ENCODE assay signal across 9 cellular contexts in genomic region chr2:63078852-63079606, GRCh38. TPM values are rescaled to one million over a fixed set of nuclear protein-coding genes. Genes with fewer than 3 reads are reported as not detected.
DNase-seq lines count a peak whose midpoint lies in the region; ATAC-seq and TF ChIP-seq lines count a peak whose summit lies in the region.
"Had no signal": no experiment of that assay in that cellular context is flagged by ENCODE, and none has a peak within 500 bp of the region (broad histone marks: within the 10 kb centered on the region; RNA-seq: fewer than 3 reads in every experiment).

No MANE protein-coding gene starts in this region.

- H3K27ac ChIP-seq in cardiac muscle cell = no peak overlapping the region

- DNase-seq in cardiac muscle cell (ENCODE audit: low read depth in 1 of 2, low spot score in 1 of 2) = no peak
- no peak for DNase-seq in left ventricle myocardium superior
- no peak for DNase-seq in LNCaP clone FGC (ENCODE audit: low read depth)
- DNase-seq in chondrocyte (ENCODE audit: low spot score) = no peak
- no peak for DNase-seq in type B pancreatic cell (ENCODE audit: extremely low spot score, unreplicated experiment)
- DNase-seq in 8988T = no peak
- no peak for DNase-seq in NCI-H526 treated with DMSO at 0.1 percent for 48 hours (lab: John Stamatoyannopoulos, UW)

- H3K4me1 Mint-ChIP-seq in chondrocyte (ENCODE audit: low read depth) (no peaks in the 10 kb centered on the region), type B pancreatic cell (ENCODE audit: unreplicated experiment) (no peaks in the 10 kb centered on the region)

- ATAC-seq in left ventricle myocardium superior (no peak), HG03571 (IDR thresholded peaks at IDR 0.05; ENCODE audit: unreplicated experiment) (no peak)
- ATAC-seq: left colon had no signal

- H3K36me3 ChIP-seq in cardiac muscle cell = no peaks in the 10 kb centered on the region

- H3K4me3 ChIP-seq in cardiac muscle cell = no peak overlapping the region
- H3K4me3 ChIP-seq in LNCaP clone FGC (ENCODE audit: low read depth, low read length) = no peak overlapping the region

- H3K4me3 Mint-ChIP-seq in chondrocyte (ENCODE audit: unreplicated experiment) (no peak overlapping the region), type B pancreatic cell (no peak overlapping the region)

- no peaks in the 10 kb centered on the region for H3K27me3 ChIP-seq in cardiac muscle cell

- no peaks in the 10 kb centered on the region for H3K36me3 Mint-ChIP-seq in chondrocyte (ENCODE audit: low read depth)
- no peaks in the 10 kb centered on the region for H3K36me3 Mint-ChIP-seq in type B pancreatic cell

- H3K27ac Mint-ChIP-seq in chondrocyte (ENCODE audit: unreplicated experiment) (no peak overlapping the region), type B pancreatic cell (no peak overlapping the region)

- intact Hi-C loops in left ventricle myocardium superior (cut with micrococcal nuclease) = no loop called here

- H3K27me3 Mint-ChIP-seq in chondrocyte (ENCODE audit: low read depth) = peaks cover 46% of the 10 kb centered on the region
- H3K27me3 Mint-ChIP-seq in type B pancreatic cell = peaks cover 3% of the 10 kb centered on the region

- H3K9me3 Mint-ChIP-seq in chondrocyte (ENCODE audit: low read depth) = no peaks in the 10 kb centered on the region
- H3K9me3 Mint-ChIP-seq in type B pancreatic cell = no peaks in the 10 kb centered on the region

- no peaks in the 10 kb centered on the region for H3K9me3 ChIP-seq in cardiac muscle cell (ENCODE audit: low read depth)

- TF ChIP-seq CTCF in cardiac muscle cell (IDR thresholded peaks at IDR 0.05; ENCODE audit: low read depth, low read length) = peak; percentile 37
- TF ChIP-seq CTCF in LNCaP clone FGC (IDR thresholded peaks at IDR 0.05; ENCODE audit: control insufficient read depth, extremely low read depth, insufficient read depth) = peak; percentile 43
- TF ChIP-seq CTCF in chondrocyte (IDR thresholded peaks at IDR 0.05) = peak; percentile 40
- TF ChIP-seq CTCF in type B pancreatic cell (conservative IDR thresholded peaks at IDR 0.05) = peak; percentile 50

- no peaks in the 10 kb centered on the region for H3K4me1 ChIP-seq in cardiac muscle cell (ENCODE audit: low read depth)

RNA-seq across cellular contexts. Expression of gene OTX1, which starts 28.4 kb away (rescaled TPM):
- 0.14 and 0.66 TPM in 2 replicates for total RNA-seq in cardiac muscle cell
- 0.36 TPM in 1 of 2 replicates, not detected in the other for polyA plus RNA-seq in cardiac muscle cell
- total RNA-seq in left ventricle myocardium superior = not detected
- 0.10 to 0.53 TPM in 2 of 3 replicates, not detected in the other for total RNA-seq in chondrocyte
- 10.4 and 31.9 TPM in 2 replicates for total RNA-seq in type B pancreatic cell (ENCODE audit: low replicate concordance)
- total RNA-seq: left colon had no signal
